Comparison of ENCODE assay signal across 12 cellular contexts in genomic region chr10:68594405-68594804, GRCh38. TPM values are rescaled to one million over a fixed set of nuclear protein-coding genes. Genes with fewer than 3 reads are reported as not detected.
A peak's percentile ranks its signal among the peaks of the same experiment; 100 is the strongest.
DNase-seq lines count a peak whose midpoint lies in the region; TF ChIP-seq lines count a peak whose summit lies in the region.
"Had no signal": no experiment of that assay in that cellular context is flagged by ENCODE, and none has a peak within 500 bp of the region (broad histone marks: within the 10 kb centered on the region; RNA-seq: fewer than 3 reads in every experiment).

No MANE protein-coding gene starts in this region.

- H3K27me3 ChIP-seq in ACC112 (ENCODE audit: insufficient read depth, low read length) (no peaks in the 10 kb centered on the region), left ventricle myocardium inferior (ENCODE audit: low read depth) (no peaks in the 10 kb centered on the region)
- H3K27me3 ChIP-seq in effector memory CD4-positive, alpha-beta T cell (replicated peaks; ENCODE audit: control insufficient read depth, insufficient read depth, low read length, poor library complexity, severe bottlenecking) = no peaks in the 10 kb centered on the region
- H3K27me3 ChIP-seq: transverse colon had no signal

- intact Hi-C loops in left ventricle myocardium inferior (cut with micrococcal nuclease) = no loop called here

- H2AFZ ChIP-seq in ACC112 (ENCODE audit: low read length, unreplicated experiment) = peak overlapping the region; percentile 96

- H3K27ac ChIP-seq in ACC112 (ENCODE audit: low read depth, low read length) = peak overlapping the region; percentile 93
- H3K27ac ChIP-seq in left ventricle myocardium inferior (replicated peaks) = peak overlapping the region; percentile 43
- H3K27ac ChIP-seq in substantia nigra (ENCODE audit: low read depth, low read length, poor library complexity, severe bottlenecking) = no peak overlapping the region
- no peak overlapping the region for H3K27ac ChIP-seq in effector memory CD4-positive, alpha-beta T cell (ENCODE audit: insufficient read depth, low read length, poor library complexity, severe bottlenecking)
- H3K27ac ChIP-seq: transverse colon had no signal

- H3K36me3 ChIP-seq in ACC112 (ENCODE audit: insufficient read depth, low read length) (no peaks in the 10 kb centered on the region), left ventricle myocardium inferior (no peaks in the 10 kb centered on the region)
- no peaks in the 10 kb centered on the region for H3K36me3 ChIP-seq in effector memory CD4-positive, alpha-beta T cell (ENCODE audit: control insufficient read depth, insufficient read depth, low read length)
- H3K36me3 ChIP-seq: transverse colon had no signal

- peak overlapping the region; percentile 53; the same call in 1 of the 2 replicates for H3K4me3 ChIP-seq in ACC112 (ENCODE audit: low read depth, low read length)
- no peak overlapping the region for H3K4me3 ChIP-seq in astrocyte of the spinal cord (ENCODE audit: low read depth, low read length)
- no peak overlapping the region for H3K4me3 ChIP-seq in left ventricle myocardium inferior
- no peak overlapping the region for H3K4me3 ChIP-seq in effector memory CD4-positive, alpha-beta T cell (ENCODE audit: insufficient read depth, low read depth, low read length, poor library complexity, severe bottlenecking)
- H3K4me3 ChIP-seq: transverse colon had no signal

- H3K79me2 ChIP-seq in ACC112 (ENCODE audit: control insufficient read depth, insufficient read depth, low read length, unreplicated experiment) = no peaks in the 10 kb centered on the region

- peak; percentile 25 for DNase-seq in HS-5 (ENCODE audit: low read depth)
- DNase-seq in astrocyte of the spinal cord (ENCODE audit: low read depth, low spot score) = peak; percentile 75
- peak; percentile 24 for DNase-seq in left ventricle myocardium inferior
- no peak for DNase-seq in substantia nigra (lab: John Stamatoyannopoulos, UW)
- no peak for DNase-seq in medulla oblongata (ENCODE audit: extremely low spot score)
- no peak for DNase-seq in effector memory CD4-positive, alpha-beta T cell
- DNase-seq in NCI-H748 treated with DMSO at 0.1 percent for 48 hours (lab: John Stamatoyannopoulos, UW) = no peak
- DNase-seq: erythroblast, NCI-H1105, SHP77 treated with DMSO at 0.1 percent for 48 hours, transverse colon had no signal

- in situ Hi-C loops in astrocyte of the spinal cord (cut with HindIII; ENCODE audit: low sequenced_read_pairs) = no loop called here

- no peaks in the 10 kb centered on the region for H3K9me3 ChIP-seq in left ventricle myocardium inferior (replicated peaks)
- H3K9me3 ChIP-seq in effector memory CD4-positive, alpha-beta T cell (ENCODE audit: control insufficient read depth, low read length) = no peaks in the 10 kb centered on the region
- H3K9me3 ChIP-seq: transverse colon had no signal

- peaks cover 16% of the 10 kb centered on the region for H3K4me1 ChIP-seq in ACC112 (ENCODE audit: control insufficient read depth, insufficient read depth, low read length, unreplicated experiment)
- H3K4me1 ChIP-seq in left ventricle myocardium inferior = peaks cover 5% of the 10 kb centered on the region
- H3K4me1 ChIP-seq in effector memory CD4-positive, alpha-beta T cell (ENCODE audit: control insufficient read depth, insufficient read depth, low read length, poor library complexity, severe bottlenecking) = no peaks in the 10 kb centered on the region

- TF ChIP-seq CTCF in astrocyte of the spinal cord (IDR thresholded peaks at IDR 0.05; ENCODE audit: low read depth, low read length) (no peak), left ventricle myocardium inferior (IDR thresholded peaks at IDR 0.05; ENCODE audit: borderline replicate concordance) (no peak)

RNA-seq across cellular contexts. Expression of gene TET1, which starts 34.3 kb away (rescaled TPM):
- 2.2 TPM for total RNA-seq in left ventricle myocardium inferior

Comparison
In these comparisons a context has a peak if more than half of its experiments do, and no peak if none do; other contexts are left out.
1. H3K27ac ChIP-seq: peak in ACC112 (single experiment) and left ventricle myocardium inferior (single experiment); none in substantia nigra (single experiment) and effector memory CD4-positive, alpha-beta T cell (single experiment).
2. DNase-seq: peak in HS-5 (single experiment), astrocyte of the spinal cord (single experiment) and left ventricle myocardium inferior (single experiment); none in substantia nigra (0 of 49), medulla oblongata (single experiment), effector memory CD4-positive, alpha-beta T cell (0 of 3) and NCI-H748 treated with DMSO at 0.1 percent for 48 hours (single experiment).